Comparison of ENCODE assay signal across 1 cellular context in the genomic region with DNA sequence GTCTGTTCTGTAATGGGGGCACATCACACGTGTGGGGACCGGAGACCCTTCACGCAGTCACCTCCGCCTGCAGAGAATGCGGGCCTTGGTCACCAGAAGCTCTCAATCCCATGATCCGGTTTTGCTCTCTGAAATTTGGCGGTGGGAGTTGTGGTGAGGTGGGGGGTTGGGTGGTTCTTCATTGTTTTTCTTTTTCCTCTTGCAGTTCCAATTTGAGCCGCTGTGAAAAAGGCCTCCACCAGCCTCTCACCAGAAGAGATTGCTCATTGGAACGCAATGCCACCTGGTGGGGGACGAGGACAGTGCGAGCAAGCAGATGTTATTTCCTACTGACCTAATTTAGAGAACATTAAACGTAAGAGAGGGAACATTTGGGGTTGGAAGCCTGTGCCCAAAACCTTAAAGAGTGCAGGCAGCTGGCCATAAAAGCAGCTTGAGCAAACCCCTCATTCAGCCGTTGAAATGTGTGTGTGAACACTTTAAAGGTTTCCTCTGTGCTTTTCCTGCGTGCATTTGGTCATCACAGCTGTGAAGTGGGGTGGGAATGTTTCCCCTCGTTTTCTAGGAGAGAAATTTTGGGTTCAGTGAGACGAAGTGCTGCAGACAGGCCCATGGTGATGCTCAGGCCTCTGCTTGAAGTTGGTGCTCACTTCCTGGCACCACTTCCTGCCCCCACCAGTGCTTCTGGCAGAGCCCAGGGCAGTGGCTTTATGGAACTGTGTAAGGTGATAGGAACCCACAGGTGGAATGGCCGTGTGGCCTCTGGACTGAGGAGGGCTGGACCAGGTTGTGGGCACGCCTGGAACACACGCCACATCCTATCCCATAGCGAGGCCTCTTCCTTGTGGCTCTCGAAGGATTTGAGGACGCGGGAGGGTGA.
TF ChIP-seq lines count a peak whose summit lies in the region.

No MANE protein-coding gene starts in this region.

TF ChIP-seq in SK-N-SH, 30 proteins besides CTCF, POLR2A, EP300 and RAD21:
- TF ChIP-seq SMC3 (IDR thresholded peaks at IDR 0.05; ENCODE audit: low read depth, low read length) (peak; percentile 98), RXRA (IDR thresholded peaks at IDR 0.05; ENCODE audit: borderline replicate concordance, low read depth) (no peak), RCOR1 (IDR thresholded peaks at IDR 0.05; ENCODE audit: low read length) (peak; percentile 40; the same call in 1 of the 2 replicates), CHD2 (IDR thresholded peaks at IDR 0.05; ENCODE audit: low read length, partially characterized antibody) (peak; percentile 79), MXI1 (IDR thresholded peaks at IDR 0.05; ENCODE audit: low read depth, low read length) (peak; percentile 39; the same call in 1 of the 2 replicates), NRF1 (IDR thresholded peaks at IDR 0.05; ENCODE audit: low read depth, low read length) (peak; percentile 18; the same call in 1 of the 2 replicates)
- TF ChIP-seq, protein P1, sequence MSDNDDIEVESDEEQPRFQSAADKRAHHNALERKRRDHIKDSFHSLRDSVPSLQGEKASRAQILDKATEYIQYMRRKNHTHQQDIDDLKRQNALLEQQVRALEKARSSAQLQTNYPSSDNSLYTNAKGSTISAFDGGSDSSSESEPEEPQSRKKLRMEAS (IDR thresholded peaks at IDR 0.05; ENCODE audit: low read depth): no peak
- TF ChIP-seq, protein P2, sequence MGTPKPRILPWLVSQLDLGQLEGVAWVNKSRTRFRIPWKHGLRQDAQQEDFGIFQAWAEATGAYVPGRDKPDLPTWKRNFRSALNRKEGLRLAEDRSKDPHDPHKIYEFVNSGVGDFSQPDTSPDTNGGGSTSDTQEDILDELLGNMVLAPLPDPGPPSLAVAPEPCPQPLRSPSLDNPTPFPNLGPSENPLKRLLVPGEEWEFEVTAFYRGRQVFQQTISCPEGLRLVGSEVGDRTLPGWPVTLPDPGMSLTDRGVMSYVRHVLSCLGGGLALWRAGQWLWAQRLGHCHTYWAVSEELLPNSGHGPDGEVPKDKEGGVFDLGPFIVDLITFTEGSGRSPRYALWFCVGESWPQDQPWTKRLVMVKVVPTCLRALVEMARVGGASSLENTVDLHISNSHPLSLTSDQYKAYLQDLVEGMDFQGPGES (IDR thresholded peaks at IDR 0.05; ENCODE audit: low read depth, low read length): no peak
- TF ChIP-seq, protein P3, sequence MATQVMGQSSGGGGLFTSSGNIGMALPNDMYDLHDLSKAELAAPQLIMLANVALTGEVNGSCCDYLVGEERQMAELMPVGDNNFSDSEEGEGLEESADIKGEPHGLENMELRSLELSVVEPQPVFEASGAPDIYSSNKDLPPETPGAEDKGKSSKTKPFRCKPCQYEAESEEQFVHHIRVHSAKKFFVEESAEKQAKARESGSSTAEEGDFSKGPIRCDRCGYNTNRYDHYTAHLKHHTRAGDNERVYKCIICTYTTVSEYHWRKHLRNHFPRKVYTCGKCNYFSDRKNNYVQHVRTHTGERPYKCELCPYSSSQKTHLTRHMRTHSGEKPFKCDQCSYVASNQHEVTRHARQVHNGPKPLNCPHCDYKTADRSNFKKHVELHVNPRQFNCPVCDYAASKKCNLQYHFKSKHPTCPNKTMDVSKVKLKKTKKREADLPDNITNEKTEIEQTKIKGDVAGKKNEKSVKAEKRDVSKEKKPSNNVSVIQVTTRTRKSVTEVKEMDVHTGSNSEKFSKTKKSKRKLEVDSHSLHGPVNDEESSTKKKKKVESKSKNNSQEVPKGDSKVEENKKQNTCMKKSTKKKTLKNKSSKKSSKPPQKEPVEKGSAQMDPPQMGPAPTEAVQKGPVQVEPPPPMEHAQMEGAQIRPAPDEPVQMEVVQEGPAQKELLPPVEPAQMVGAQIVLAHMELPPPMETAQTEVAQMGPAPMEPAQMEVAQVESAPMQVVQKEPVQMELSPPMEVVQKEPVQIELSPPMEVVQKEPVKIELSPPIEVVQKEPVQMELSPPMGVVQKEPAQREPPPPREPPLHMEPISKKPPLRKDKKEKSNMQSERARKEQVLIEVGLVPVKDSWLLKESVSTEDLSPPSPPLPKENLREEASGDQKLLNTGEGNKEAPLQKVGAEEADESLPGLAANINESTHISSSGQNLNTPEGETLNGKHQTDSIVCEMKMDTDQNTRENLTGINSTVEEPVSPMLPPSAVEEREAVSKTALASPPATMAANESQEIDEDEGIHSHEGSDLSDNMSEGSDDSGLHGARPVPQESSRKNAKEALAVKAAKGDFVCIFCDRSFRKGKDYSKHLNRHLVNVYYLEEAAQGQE (IDR thresholded peaks at IDR 0.05; ENCODE audit: low read depth, low read length): no peak
